Comparison of ENCODE assay signal across 22 cellular contexts in genomic region chr5:2205596-2205995, GRCh38.
A peak's percentile ranks its signal among the peaks of the same experiment; 100 is the strongest.
DNase-seq lines count a peak whose midpoint lies in the region; TF ChIP-seq lines count a peak whose summit lies in the region.
"Had no signal": no experiment of that assay in that cellular context is flagged by ENCODE, and none has a peak within 500 bp of the region (broad histone marks: within the 10 kb centered on the region; RNA-seq: fewer than 3 reads in every experiment).

No MANE protein-coding gene starts in this region.

- TF ChIP-seq POLR2A in vagina (IDR thresholded peaks at IDR 0.05) (no peak), tibial nerve (IDR thresholded peaks at IDR 0.05) (no peak)

- no peak overlapping the region for H3K4me3 Mint-ChIP-seq in activated CD4-positive, alpha-beta T cell treated with anti-CD3 and anti-CD28 coated beads, Interleukin-2, amount 10 ng/mL, durations not matched to agents 24 days and 14 days
- peak overlapping the region; percentile 39 for H3K4me3 Mint-ChIP-seq in neural crest cell
- H3K4me3 Mint-ChIP-seq: CD4-positive, alpha-beta memory T cell had no signal

- no peak for TF ChIP-seq EP300 in tibial nerve (IDR thresholded peaks at IDR 0.05)

- WGBS in tibial nerve, 2 donors, result 87 to 89% methylated on average over 24 of the region's 24 CpGs

- no peaks in the 10 kb centered on the region for H3K36me3 ChIP-seq in vagina
- H3K36me3 ChIP-seq in tibial nerve, result no peaks in the 10 kb centered on the region
- H3K36me3 ChIP-seq: BLaER1 treated with 17β-estradiol and CSF1 and Interleukin-3, amounts not matched to agents 10 nM and 100 nM; Peyer's patch had no signal

- intact Hi-C loops in activated CD4-positive, alpha-beta T cell treated with anti-CD3 and anti-CD28 coated beads, Interleukin-2, amount 10 ng/mL, durations not matched to agents 24 days and 14 days (cut with micrococcal nuclease), result no loop called here
- intact Hi-C loops in vagina (cut with DNase I), result no loop called here

- no peaks in the 10 kb centered on the region for H3K9me3 ChIP-seq in vagina
- H3K9me3 ChIP-seq in tibial nerve, result peaks cover 0 to 6% (median 0%) of the 10 kb centered on the region in 4 donors
- H3K9me3 ChIP-seq: BLaER1 treated with 17β-estradiol and CSF1 and Interleukin-3, amounts not matched to agents 10 nM and 100 nM; Caco-2; Peyer's patch had no signal

- no peaks in the 10 kb centered on the region for H3K9me3 Mint-ChIP-seq in activated CD4-positive, alpha-beta T cell treated with anti-CD3 and anti-CD28 coated beads, Interleukin-2, amount 10 ng/mL, durations not matched to agents 24 days and 14 days
- no peaks in the 10 kb centered on the region for H3K9me3 Mint-ChIP-seq in neural crest cell

- no peak overlapping the region for H3K4me3 ChIP-seq in coronary artery
- no peak overlapping the region for H3K4me3 ChIP-seq in vagina
- H3K4me3 ChIP-seq in tibial nerve, result no peak overlapping the region
- H3K4me3 ChIP-seq: BLaER1 treated with 17β-estradiol and CSF1 and Interleukin-3, amounts not matched to agents 10 nM and 100 nM; GM12878; Peyer's patch had no signal

- peak; percentile 38 for DNase-seq in activated CD4-positive, alpha-beta T cell treated with anti-CD3 and anti-CD28 coated beads, Interleukin-2, amount 10 ng/mL, durations not matched to agents 24 days and 14 days
- DNase-seq in activated CD4-positive, alpha-beta T cell treated with anti-CD3 and anti-CD28 coated beads for 1 hour, result no peak
- DNase-seq in coronary artery (ENCODE audit: low spot score) (peak; percentile 54), neural crest cell (ENCODE audit: low read depth, low spot score) (no peak), vagina (ENCODE audit: extremely low spot score in 2 of 2) (peak; percentile 20 to 64), tibial nerve (ENCODE audit: low spot score in 2 of 2) (no peak), NAMALWA (ENCODE audit: low spot score) (no peak), T-helper 2 cell (no peak)
- DNase-seq: ACHN; Caco-2; CD4-positive, alpha-beta memory T cell; DND-41; KBM-7; NCI-H1105 treated with DMSO at 0.1 percent for 48 hours; NCI-H1694; NCI-H2081; NCI-H2171; NCI-H345; Peyer's patch had no signal

- H3K27ac ChIP-seq in coronary artery (no peak overlapping the region), vagina (no peak overlapping the region), tibial nerve (no peak overlapping the region)
- H3K27ac ChIP-seq: 22Rv1; BLaER1 treated with 17β-estradiol and CSF1 and Interleukin-3, amounts not matched to agents 10 nM and 100 nM; Peyer's patch had no signal

- no peak overlapping the region for H3K27ac Mint-ChIP-seq in activated CD4-positive, alpha-beta T cell treated with anti-CD3 and anti-CD28 coated beads, Interleukin-2, amount 10 ng/mL, durations not matched to agents 24 days and 14 days
- H3K27ac Mint-ChIP-seq in neural crest cell (ENCODE audit: unreplicated experiment), result peak overlapping the region; percentile 93
- H3K27ac Mint-ChIP-seq: CD4-positive, alpha-beta memory T cell had no signal

- TF ChIP-seq CTCF in coronary artery (IDR thresholded peaks at IDR 0.05), result no peak
- no peak for TF ChIP-seq CTCF in neural crest cell (conservative IDR thresholded peaks at IDR 0.05)
- no peak for TF ChIP-seq CTCF in vagina (IDR thresholded peaks at IDR 0.05)
- no peak for TF ChIP-seq CTCF in tibial nerve (IDR thresholded peaks at IDR 0.05)

- H3K4me1 ChIP-seq in vagina, result no peaks in the 10 kb centered on the region
- H3K4me1 ChIP-seq in tibial nerve, result no peaks in the 10 kb centered on the region
- H3K4me1 ChIP-seq: Caco-2, Peyer's patch had no signal

- H3K27me3 ChIP-seq in vagina, result no peaks in the 10 kb centered on the region
- no peaks in the 10 kb centered on the region for H3K27me3 ChIP-seq in tibial nerve
- H3K27me3 ChIP-seq: BLaER1 treated with 17β-estradiol and CSF1 and Interleukin-3, amounts not matched to agents 10 nM and 100 nM; Peyer's patch had no signal

- no peaks in the 10 kb centered on the region for H3K27me3 Mint-ChIP-seq in activated CD4-positive, alpha-beta T cell treated with anti-CD3 and anti-CD28 coated beads, Interleukin-2, amount 10 ng/mL, durations not matched to agents 24 days and 14 days
- peaks cover 19% of the 10 kb centered on the region for H3K27me3 Mint-ChIP-seq in neural crest cell (ENCODE audit: low read depth)

- no peaks in the 10 kb centered on the region for H3K36me3 Mint-ChIP-seq in activated CD4-positive, alpha-beta T cell treated with anti-CD3 and anti-CD28 coated beads, Interleukin-2, amount 10 ng/mL, durations not matched to agents 24 days and 14 days (ENCODE audit: low read depth)
- H3K36me3 Mint-ChIP-seq in neural crest cell (ENCODE audit: low read depth), result no peaks in the 10 kb centered on the region
- H3K36me3 Mint-ChIP-seq: CD4-positive, alpha-beta memory T cell had no signal

- no peaks in the 10 kb centered on the region for H3K4me1 Mint-ChIP-seq in activated CD4-positive, alpha-beta T cell treated with anti-CD3 and anti-CD28 coated beads, Interleukin-2, amount 10 ng/mL, durations not matched to agents 24 days and 14 days
- peaks cover 43% of the 10 kb centered on the region for H3K4me1 Mint-ChIP-seq in neural crest cell
- H3K4me1 Mint-ChIP-seq: CD4-positive, alpha-beta memory T cell had no signal

Comparison
In these comparisons a context has a peak if more than half of its experiments do, and no peak if none do; other contexts are left out.
1. DNase-seq: peak in activated CD4-positive, alpha-beta T cell treated with anti-CD3 and anti-CD28 coated beads, Interleukin-2, amount 10 ng/mL, durations not matched to agents 24 days and 14 days (single experiment), coronary artery (single experiment) and vagina (2 of 2); none in activated CD4-positive, alpha-beta T cell treated with anti-CD3 and anti-CD28 coated beads for 1 hour (single experiment), neural crest cell (single experiment), tibial nerve (0 of 2), NAMALWA (single experiment) and T-helper 2 cell (0 of 5).